In the genomic region with DNA sequence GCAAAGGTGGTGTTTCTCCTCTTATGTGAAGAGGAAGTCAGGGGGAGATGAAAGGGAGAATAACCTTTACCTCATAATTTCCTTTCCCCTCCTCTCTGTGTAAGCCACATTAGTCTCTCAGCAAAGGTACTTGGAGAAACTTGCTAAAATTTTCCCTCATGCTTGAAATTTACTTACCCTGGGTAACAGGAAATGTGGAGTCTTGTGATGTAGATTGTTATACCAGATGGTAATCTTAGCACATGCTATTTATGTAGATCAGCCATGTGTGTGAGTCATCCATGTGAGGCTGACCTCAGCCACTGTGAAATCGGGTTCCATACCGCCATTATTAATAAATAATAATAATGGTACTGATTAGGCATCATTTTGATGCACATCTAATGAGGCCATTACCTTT, we compare ENCODE assay signal across 12 cellular contexts.
DNase-seq lines count a peak whose midpoint lies in the region; ATAC-seq and TF ChIP-seq lines count a peak whose summit lies in the region.
"Had no signal": no experiment of that assay in that cellular context is flagged by ENCODE, and none has a peak within 500 bp of the region (broad histone marks: within the 10 kb centered on the region; RNA-seq: fewer than 3 reads in every experiment).

No MANE protein-coding gene starts in this region.

- H3K36me3 ChIP-seq in brain microvascular endothelial cell (replicated peaks) (no peaks in the 10 kb centered on the region), OCI-LY7 (ENCODE audit: insufficient read depth, low read length) (no peaks in the 10 kb centered on the region)
- H3K36me3 ChIP-seq: BE2C, cardiac muscle cell had no signal

- intact Hi-C loops in OCI-LY7 (cut with micrococcal nuclease; ENCODE audit: unreplicated experiment), result no loop called here

- POLR2A ChIA-PET in OCI-LY7 (lab: Charles Lee), result interaction anchor here (1.0 kb wide), 1 partner anchor 11 kb away, joined by 3 read pairs; no protein-coding TSS in a partner anchor

- CTCF ChIA-PET in OCI-LY7 (lab: Charles Lee; ENCODE audit: unreplicated experiment), result no interaction called here

- no TSS peak for BruUV-seq in OCI-LY7 (replicated peaks; lab: Mats Ljungman, UMichigan)

- no peaks in the 10 kb centered on the region for H3K27me3 ChIP-seq in brain microvascular endothelial cell (replicated peaks)
- H3K27me3 ChIP-seq: BE2C, cardiac muscle cell had no signal

- H3K27ac ChIP-seq in brain microvascular endothelial cell (peak overlapping the region; percentile 70), OCI-LY7 (ENCODE audit: low read depth, low read length, poor library complexity, severe bottlenecking) (no peak overlapping the region)
- H3K27ac ChIP-seq: cardiac muscle cell had no signal

- H3K9me3 ChIP-seq in OCI-LY7 (ENCODE audit: low read length), result no peaks in the 10 kb centered on the region
- H3K9me3 ChIP-seq: BE2C had no signal

- H3K79me2 ChIP-seq in OCI-LY7 (ENCODE audit: insufficient read depth, low read depth, low read length), result no peaks in the 10 kb centered on the region

- H3K4me3 ChIP-seq in brain microvascular endothelial cell (ENCODE audit: low read depth, low read length) (no peak overlapping the region), OCI-LY7 (ENCODE audit: low read depth, low read length, poor library complexity, severe bottlenecking) (no peak overlapping the region)
- H3K4me3 ChIP-seq: cardiac muscle cell had no signal

- ATAC-seq in GM19372 (IDR thresholded peaks at IDR 0.05; ENCODE audit: low read depth, unreplicated experiment) (peak; percentile 56), HG03558 (IDR thresholded peaks at IDR 0.05; ENCODE audit: extremely low read depth, unreplicated experiment) (peak; percentile 46), GM19467 (IDR thresholded peaks at IDR 0.05; ENCODE audit: unreplicated experiment) (no peak)

- no peak overlapping the region for H2AFZ ChIP-seq in OCI-LY7 (ENCODE audit: low read length)

- TF ChIP-seq CTCF in brain microvascular endothelial cell (IDR thresholded peaks at IDR 0.05; ENCODE audit: low read depth, low read length, missing control alignments) (no peak), OCI-LY7 (conservative IDR thresholded peaks at IDR 0.05; ENCODE audit: low read length) (no peak)

- no peaks in the 10 kb centered on the region for H4K20me1 ChIP-seq in OCI-LY7 (ENCODE audit: insufficient read depth, low read length)

- no peaks in the 10 kb centered on the region for H3K4me1 ChIP-seq in OCI-LY7 (ENCODE audit: insufficient read depth, low read length, poor library complexity, severe bottlenecking)
- H3K4me1 ChIP-seq: BE2C had no signal

- in situ Hi-C loops in brain microvascular endothelial cell (cut with HindIII; ENCODE audit: low pct_ligation_motif_present, low sequenced_read_pairs), result no loop called here

- no peaks in the 10 kb centered on the region for H3K9me2 ChIP-seq in OCI-LY7 (ENCODE audit: insufficient read depth, low read length)

- H3K4me2 ChIP-seq in OCI-LY7 (ENCODE audit: low read length), result no peak overlapping the region

- peak; percentile 76 for DNase-seq in A172 (ENCODE audit: low spot score)
- DNase-seq in brain microvascular endothelial cell, result peak; percentile 67
- DNase-seq in glomerular visceral epithelial cell (ENCODE audit: extremely low spot score), result no peak
- DNase-seq in OCI-LY7 (ENCODE audit: low spot score), result no peak
- DNase-seq in inferior parietal cortex (ENCODE audit: extremely low spot score), result no peak
- DNase-seq: BE2C, islet precursor cell, NCI-H1694 treated with DMSO at 0.1 percent for 48 hours had no signal

Comparison
In these comparisons a context has a peak if more than half of its experiments do, and no peak if none do; other contexts are left out.
1. DNase-seq: peak in A172 (single experiment) and brain microvascular endothelial cell (single experiment); none in glomerular visceral epithelial cell (single experiment), OCI-LY7 (single experiment) and inferior parietal cortex (single experiment).